ENCODE assay signal across 26 cellular contexts in genomic region chr16:14499110-14499509, GRCh38.
DNase-seq lines count a peak whose midpoint lies in the region; ATAC-seq and TF ChIP-seq lines count a peak whose summit lies in the region.
"Had no signal": no experiment of that assay in that cellular context is flagged by ENCODE, and none has a peak within 500 bp of the region (broad histone marks: within the 10 kb centered on the region; RNA-seq: fewer than 3 reads in every experiment).

No MANE protein-coding gene starts in this region.

- H3K9me2 ChIP-seq in GM23338 (ENCODE audit: insufficient read depth) = no peaks in the 10 kb centered on the region

- intact Hi-C loops in testis (cut with DNase I; ENCODE audit: low total_unique reads) = no loop called here

- H3K36me3 ChIP-seq in GM23338 (ENCODE audit: insufficient read depth) (no peaks in the 10 kb centered on the region), KMS-11 (ENCODE audit: insufficient read depth) (no peaks in the 10 kb centered on the region), endodermal cell (ENCODE audit: control insufficient read depth, insufficient read depth, low read length) (no peaks in the 10 kb centered on the region), testis (ENCODE audit: low read depth, missing control alignments) (no peaks in the 10 kb centered on the region)
- H3K36me3 ChIP-seq: left ventricle myocardium inferior, pancreas had no signal

- H2AFZ ChIP-seq in GM23338 (no peak overlapping the region), KMS-11 (ENCODE audit: low read depth) (no peak overlapping the region)

- no peaks in the 10 kb centered on the region for H3K9me3 ChIP-seq in endodermal cell (ENCODE audit: control insufficient read depth, low read length)
- no peaks in the 10 kb centered on the region for H3K9me3 ChIP-seq in testis
- H3K9me3 ChIP-seq: BLaER1, heart left ventricle, left ventricle myocardium inferior, pancreas had no signal

- no peaks in the 10 kb centered on the region for H3K9me3 Mint-ChIP-seq in GM23338
- H3K9me3 Mint-ChIP-seq in endodermal cell = no peaks in the 10 kb centered on the region
- no peaks in the 10 kb centered on the region for H3K9me3 Mint-ChIP-seq in nephron progenitor cell
- H3K9me3 Mint-ChIP-seq: activated naive CD4-positive, alpha-beta T cell treated with anti-CD3 and anti-CD28 coated beads, Interleukin-2, amount 10 ng/mL, durations not matched to agents 7 days and 5 days; naive thymus-derived CD8-positive, alpha-beta T cell had no signal

- no peak overlapping the region for H3K9ac ChIP-seq in KMS-11
- no peak overlapping the region for H3K9ac ChIP-seq in endodermal cell (ENCODE audit: extremely low read depth, low read length, poor library complexity, severe bottlenecking)
- H3K9ac ChIP-seq: BLaER1 had no signal

- TF ChIP-seq CTCF in GM23338 (conservative IDR thresholded peaks at IDR 0.05; ENCODE audit: low read depth in 2 of 2) (no peak), KMS-11 (conservative IDR thresholded peaks at IDR 0.05; ENCODE audit: low read depth, low read length) (no peak), endodermal cell (conservative IDR thresholded peaks at IDR 0.05) (no peak), nephron progenitor cell (IDR thresholded peaks at IDR 0.05) (no peak), testis (IDR thresholded peaks at IDR 0.05) (no peak)

- ATAC-seq in GM23338 (peak; percentile 36), HG02852 (IDR thresholded peaks at IDR 0.05; ENCODE audit: unreplicated experiment) (no peak), GM19463 (IDR thresholded peaks at IDR 0.05; ENCODE audit: unreplicated experiment) (no peak)
- ATAC-seq: heart left ventricle; naive thymus-derived CD8-positive, alpha-beta T cell; pancreas; right cardiac atrium; stimulated activated naive CD8-positive, alpha-beta T cell treated with anti-CD3 and anti-CD28 coated beads, Interleukin-15, Interleukin-2, amounts not matched to agents 100 U/mL and 50 U/mL, for 24 hours had no signal

- H3K4me2 ChIP-seq in GM23338 (0 out of 2 replicates have a peak overlapping the region, but pooled peaks have one; percentile 14), KMS-11 (peak overlapping the region; percentile 51; the same call in 1 of the 2 replicates)
- H3K4me2 ChIP-seq: BLaER1 had no signal

- H3K27me3 ChIP-seq in GM23338 (ENCODE audit: insufficient read depth) (no peaks in the 10 kb centered on the region), KMS-11 (ENCODE audit: insufficient read depth, low read depth) (no peaks in the 10 kb centered on the region), endodermal cell (ENCODE audit: control insufficient read depth, insufficient read depth, low read length, poor library complexity, severe bottlenecking) (no peaks in the 10 kb centered on the region), testis (no peaks in the 10 kb centered on the region)
- H3K27me3 ChIP-seq: BLaER1, heart left ventricle, pancreas had no signal

- TF ChIP-seq POLR2A in testis (IDR thresholded peaks at IDR 0.05) = no peak

- H3K27me3 Mint-ChIP-seq in GM23338 (ENCODE audit: insufficient read depth, low read depth, poor library complexity) (peaks cover 3% of the 10 kb centered on the region), endodermal cell (ENCODE audit: insufficient read depth) (no peaks in the 10 kb centered on the region), nephron progenitor cell (ENCODE audit: low read depth, poor library complexity) (peaks cover 3% of the 10 kb centered on the region)
- H3K27me3 Mint-ChIP-seq: activated naive CD4-positive, alpha-beta T cell treated with anti-CD3 and anti-CD28 coated beads, Interleukin-2, amount 10 ng/mL, durations not matched to agents 7 days and 5 days; naive thymus-derived CD8-positive, alpha-beta T cell had no signal

- no peak overlapping the region for H3K4me3 ChIP-seq in GM23338
- H3K4me3 ChIP-seq in KMS-11 (IDR thresholded peaks at IDR 0.05; ENCODE audit: insufficient read depth, low read depth, low read length) = no peak overlapping the region
- H3K4me3 ChIP-seq in endodermal cell (ENCODE audit: low read length) = no peak overlapping the region
- no peak overlapping the region for H3K4me3 ChIP-seq in testis
- H3K4me3 ChIP-seq: BLaER1, heart left ventricle, left ventricle myocardium inferior, pancreas had no signal

- WGBS in endodermal cell (ENCODE audit: insufficient coverage in 1 of 2, insufficient read length in 1 of 2), 2 experiments = 85 to 88% methylated on average over 3 of the region's 3 CpGs
- 88 to 98% methylated on average over 3 of the region's 3 CpGs for WGBS in testis, 2 donors

- H3K36me3 Mint-ChIP-seq in GM23338 (ENCODE audit: low read depth) (peaks cover 7% of the 10 kb centered on the region; the same call in 2 of the 3 replicates), endodermal cell (ENCODE audit: low read depth) (peaks cover 4% of the 10 kb centered on the region), nephron progenitor cell (ENCODE audit: low read depth) (peaks cover 11% of the 10 kb centered on the region)

- H3K4me1 Mint-ChIP-seq in GM23338 (peaks cover 66% of the 10 kb centered on the region), endodermal cell (peaks cover 73% of the 10 kb centered on the region), nephron progenitor cell (peaks cover 61% of the 10 kb centered on the region)

- H3F3A ChIP-seq in GM23338 (replicated peaks; ENCODE audit: low read depth) = no peaks in the 10 kb centered on the region

- H4K20me1 ChIP-seq in GM23338 (replicated peaks; ENCODE audit: insufficient read depth) (no peaks in the 10 kb centered on the region), KMS-11 (ENCODE audit: insufficient read depth) (no peaks in the 10 kb centered on the region)

- DNase-seq in GM23338 (ENCODE audit: low spot score) (peak; percentile 48), endodermal cell (no peak), nephron progenitor cell (no peak), medulla oblongata (ENCODE audit: extremely low spot score) (no peak), testis (no peak)
- DNase-seq: activated CD4-positive, alpha-beta T cell treated with anti-CD3 and anti-CD28 coated beads for 48 hours; activated naive CD4-positive, alpha-beta T cell treated with anti-CD3 and anti-CD28 coated beads, Interleukin-2, amount 10 ng/mL, durations not matched to agents 7 days and 5 days; aorta; central memory CD4-positive, alpha-beta T cell; COR-L47; DND-41; heart left ventricle; KBM-7; left ventricle myocardium inferior; midbrain; naive thymus-derived CD8-positive, alpha-beta T cell; NCI-H187; NCI-H69; pancreas; right cardiac atrium; stimulated activated CD4-positive, alpha-beta T cell treated with anti-CD3 and anti-CD28 coated beads, Interleukin-4, amount 100 ng/mL, for 4 hours; stimulated activated naive CD8-positive, alpha-beta T cell treated with anti-CD3 and anti-CD28 coated beads, Interleukin-15, Interleukin-2, amounts not matched to agents 100 U/mL and 50 U/mL, for 24 hours had no signal

- H3K79me2 ChIP-seq in GM23338 (replicated peaks; ENCODE audit: insufficient read depth) (0 out of 2 replicates have a peak, but pooled peaks cover 6% of the 10 kb centered on the region), KMS-11 (ENCODE audit: insufficient read depth, low read depth) (no peaks in the 10 kb centered on the region)

- H3K4me3 Mint-ChIP-seq in GM23338 (no peak overlapping the region), endodermal cell (no peak overlapping the region), nephron progenitor cell (no peak overlapping the region)
- H3K4me3 Mint-ChIP-seq: activated naive CD4-positive, alpha-beta T cell treated with anti-CD3 and anti-CD28 coated beads, Interleukin-2, amount 10 ng/mL, durations not matched to agents 7 days and 5 days; naive thymus-derived CD8-positive, alpha-beta T cell had no signal

- H3K27ac ChIP-seq in GM23338 (ENCODE audit: low read depth) (no peak overlapping the region), KMS-11 (no peak overlapping the region), endodermal cell (ENCODE audit: low read depth, low read length) (no peak overlapping the region), testis (no peak overlapping the region)
- H3K27ac ChIP-seq: BLaER1, left ventricle myocardium inferior had no signal

- H3K27ac Mint-ChIP-seq in GM23338 (peak overlapping the region; percentile 63), endodermal cell (peak overlapping the region; percentile 57), nephron progenitor cell (peak overlapping the region; percentile 2)
- H3K27ac Mint-ChIP-seq: activated naive CD4-positive, alpha-beta T cell treated with anti-CD3 and anti-CD28 coated beads, Interleukin-2, amount 10 ng/mL, durations not matched to agents 7 days and 5 days had no signal

- H3K4me1 ChIP-seq in GM23338 (ENCODE audit: insufficient read depth) = peaks cover 51% of the 10 kb centered on the region
- peaks cover 83% of the 10 kb centered on the region for H3K4me1 ChIP-seq in KMS-11 (ENCODE audit: low read depth, poor library complexity, severe bottlenecking)
- peaks cover 19% of the 10 kb centered on the region for H3K4me1 ChIP-seq in endodermal cell (ENCODE audit: control insufficient read depth, insufficient read depth, low read length)
- H3K4me1 ChIP-seq in testis = peaks cover 10% of the 10 kb centered on the region

TF ChIP-seq in GM23338, 12 proteins besides CTCF, POLR2A, EP300 and RAD21 (continues in another document):
- TF ChIP-seq ZNF114 (CRISPR knock-in tag; IDR thresholded peaks at IDR 0.05) = no peak

Comparison
In these comparisons a context has a peak if more than half of its experiments do, and no peak if none do; other contexts are left out.
1. H3K27ac Mint-ChIP-seq: peak in every context shown above with its lines; median percentile 63 in GM23338; 57 in endodermal cell; 2 in nephron progenitor cell.